Comparison of ENCODE assay signal across 19 cellular contexts in genomic region chr22:23512738-23513137, GRCh38.
"Had no signal": no experiment of that assay in that cellular context is flagged by ENCODE, and none has a peak within 500 bp of the region (broad histone marks: within the 10 kb centered on the region; RNA-seq: fewer than 3 reads in every experiment).

No MANE protein-coding gene starts in this region.

- DNase-seq: activated CD4-positive, alpha-beta T cell treated with anti-CD3 and anti-CD28 coated beads, Interleukin-2, amount 10 ng/mL, durations not matched to agents 24 days and 14 days; activated CD8-positive, alpha-beta T cell treated with anti-CD3 and anti-CD28 coated beads, Interleukin-2, amount 10 ng/mL, durations not matched to agents 7 days and 5 days; activated naive CD4-positive, alpha-beta T cell treated with Interleukin-2 at 50 U/mL for 16 hours; activated naive CD8-positive, alpha-beta T cell treated with anti-CD3 and anti-CD28 coated beads, Interleukin-2, amount 10 ng/mL, durations not matched to agents 7 days and 5 days; activated T-cell treated with anti-CD3 and anti-CD28 coated beads, Interleukin-2, amount 50 U/mL, for 24 hours; brain microvascular endothelial cell; cerebellar nuclear complex; cortex of kidney; erythroblast; heart right ventricle; kidney glomerular epithelial cell; lower lobe of right lung; ovary; SK-N-SH; T-cell; upper lobe of left lung had no signal

- H3K9me3 Mint-ChIP-seq: activated CD4-positive, alpha-beta T cell treated with anti-CD3 and anti-CD28 coated beads, Interleukin-2, amount 10 ng/mL, durations not matched to agents 24 days and 14 days; activated naive CD8-positive, alpha-beta T cell treated with anti-CD3 and anti-CD28 coated beads, Interleukin-2, amount 10 ng/mL, durations not matched to agents 7 days and 5 days; activated T-cell treated with anti-CD3 and anti-CD28 coated beads, Interleukin-2, amount 50 U/mL, for 24 hours; activated T-helper 2 cell treated with anti-CD3 and anti-CD28 coated beads, Interferon-gamma antibody, Interleukin-2, Interleukin-4, amounts not matched to agents 10 μg/mL and 5 μg/mL and 100 μg/mL, durations not matched to agents 14 hours and 24 hours and 36 hours; neural crest cell; stimulated activated naive CD8-positive, alpha-beta T cell treated with anti-CD3 and anti-CD28 coated beads, Interleukin-15, Interleukin-2, amounts not matched to agents 100 ng/mL and 50 ng/mL, for 24 hours; T-cell had no signal

- H3K27me3 Mint-ChIP-seq: activated CD4-positive, alpha-beta T cell treated with anti-CD3 and anti-CD28 coated beads, Interleukin-2, amount 10 ng/mL, durations not matched to agents 24 days and 14 days had no signal

- H3K4me1 ChIP-seq: heart right ventricle, lower lobe of right lung, upper lobe of left lung had no signal

- H3K9me3 ChIP-seq: heart right ventricle, lower lobe of right lung, ovary, SK-N-SH, upper lobe of left lung had no signal

- H3K36me3 Mint-ChIP-seq: activated naive CD8-positive, alpha-beta T cell treated with anti-CD3 and anti-CD28 coated beads, Interleukin-2, amount 10 ng/mL, durations not matched to agents 7 days and 5 days; T-cell had no signal

- H3K27ac Mint-ChIP-seq: activated CD4-positive, alpha-beta T cell treated with anti-CD3 and anti-CD28 coated beads, Interleukin-2, amount 10 ng/mL, durations not matched to agents 24 days and 14 days; activated CD8-positive, alpha-beta T cell treated with anti-CD3 and anti-CD28 coated beads, Interleukin-2, amount 10 ng/mL, durations not matched to agents 7 days and 5 days; activated naive CD8-positive, alpha-beta T cell treated with anti-CD3 and anti-CD28 coated beads, Interleukin-2, amount 10 ng/mL, durations not matched to agents 7 days and 5 days; activated T-cell treated with anti-CD3 and anti-CD28 coated beads, Interleukin-2, amount 50 U/mL, for 24 hours; activated T-helper 2 cell treated with anti-CD3 and anti-CD28 coated beads, Interferon-gamma antibody, Interleukin-2, Interleukin-4, amounts not matched to agents 10 μg/mL and 5 μg/mL and 100 μg/mL, durations not matched to agents 14 hours and 24 hours and 36 hours; stimulated activated naive CD8-positive, alpha-beta T cell treated with anti-CD3 and anti-CD28 coated beads, Interleukin-15, Interleukin-2, amounts not matched to agents 100 ng/mL and 50 ng/mL, for 24 hours; T-cell had no signal

- H3K4me2 ChIP-seq: SK-N-SH had no signal

- H3K4me1 Mint-ChIP-seq: activated CD4-positive, alpha-beta T cell treated with anti-CD3 and anti-CD28 coated beads, Interleukin-2, amount 10 ng/mL, durations not matched to agents 24 days and 14 days; T-cell had no signal

- H3K27me3 ChIP-seq: brain microvascular endothelial cell, heart right ventricle, ovary, upper lobe of left lung had no signal

- ATAC-seq: activated CD8-positive, alpha-beta T cell treated with anti-CD3 and anti-CD28 coated beads, Interleukin-2, amount 10 ng/mL, durations not matched to agents 7 days and 5 days; T-cell had no signal

- H3K4me3 ChIP-seq: heart right ventricle, lower lobe of right lung, ovary, upper lobe of left lung had no signal

- H3K27ac ChIP-seq: brain microvascular endothelial cell, heart right ventricle, lower lobe of right lung, ovary, upper lobe of left lung had no signal

- H3K4me3 Mint-ChIP-seq: activated CD4-positive, alpha-beta T cell treated with anti-CD3 and anti-CD28 coated beads, Interleukin-2, amount 10 ng/mL, durations not matched to agents 24 days and 14 days; activated CD8-positive, alpha-beta T cell treated with anti-CD3 and anti-CD28 coated beads, Interleukin-2, amount 10 ng/mL, durations not matched to agents 7 days and 5 days; activated naive CD8-positive, alpha-beta T cell treated with anti-CD3 and anti-CD28 coated beads, Interleukin-2, amount 10 ng/mL, durations not matched to agents 7 days and 5 days; activated T-cell treated with anti-CD3 and anti-CD28 coated beads, Interleukin-2, amount 50 U/mL, for 24 hours; neural crest cell; stimulated activated naive CD8-positive, alpha-beta T cell treated with anti-CD3 and anti-CD28 coated beads, Interleukin-15, Interleukin-2, amounts not matched to agents 100 ng/mL and 50 ng/mL, for 24 hours; T-cell had no signal

- H3K36me3 ChIP-seq: brain microvascular endothelial cell, heart right ventricle, lower lobe of right lung, ovary, upper lobe of left lung had no signal

- H3K9ac ChIP-seq: SK-N-SH had no signal
